In genomic region chr3:121985841-121986240, GRCh38 we compare ENCODE assay signal across 25 cellular contexts. TPM values are rescaled to one million over a fixed set of nuclear protein-coding genes. Genes with fewer than 3 reads are reported as not detected.
"Had no signal": no experiment of that assay in that cellular context is flagged by ENCODE, and none has a peak within 500 bp of the region (broad histone marks: within the 10 kb centered on the region; RNA-seq: fewer than 3 reads in every experiment).

No MANE protein-coding gene starts in this region.

- H3K4me3 ChIP-seq: heart right ventricle, left ventricle myocardium inferior, lower lobe of right lung, stomach, thoracic aorta had no signal

- H3K27me3 ChIP-seq: heart right ventricle, stomach had no signal

- H3K27ac ChIP-seq: heart right ventricle, left ventricle myocardium inferior, lower lobe of right lung, stomach, thoracic aorta had no signal

- DNase-seq: effector memory CD4-positive, alpha-beta T cell; heart right ventricle; kidney; left cardiac atrium; left ventricle myocardium inferior; lower lobe of right lung; mesenchymal stem cell; midbrain; posterior cingulate gyrus; right cardiac atrium; small intestine; stimulated activated CD4-positive, alpha-beta T cell treated with anti-CD3 and anti-CD28 coated beads, Interleukin-12 subunit alpha, Interleukin-12 subunit beta, amount 100 ng/mL, for 4 hours; stimulated activated naive CD4-positive, alpha-beta T cell; stomach; substantia nigra; trophoblast cell had no signal

- ATAC-seq: esophagus mucosa; heart right ventricle; left cardiac atrium; lower lobe of right lung; natural killer cell treated with Interleukin-12 subunit alpha and Interleukin-12 subunit beta and Interleukin-15 and Interleukin-18, amount 100 ng/mL, for 72 hours; right cardiac atrium had no signal

- H3K4me1 ChIP-seq: heart right ventricle, left ventricle myocardium inferior, lower lobe of right lung, stomach had no signal

- FAIRE-seq: endometrium, frontal cortex, kidney, small intestine, urothelium cell line had no signal

- H3K36me3 ChIP-seq: heart right ventricle, left ventricle myocardium inferior, lower lobe of right lung, stomach, thoracic aorta had no signal

RNA-seq across cellular contexts. Expression of gene ILDR1, which starts 36.2 kb away (rescaled TPM):
- total RNA-seq: fibroblast of lung, frontal cortex, glomerular endothelial cell, left cardiac atrium, osteoblast, right cardiac atrium, thoracic aorta had no signal
- polyA plus RNA-seq: fibroblast of lung, heart right ventricle, right cardiac atrium had no signal
